Comparison of ENCODE assay signal across 8 cellular contexts in the genomic region with DNA sequence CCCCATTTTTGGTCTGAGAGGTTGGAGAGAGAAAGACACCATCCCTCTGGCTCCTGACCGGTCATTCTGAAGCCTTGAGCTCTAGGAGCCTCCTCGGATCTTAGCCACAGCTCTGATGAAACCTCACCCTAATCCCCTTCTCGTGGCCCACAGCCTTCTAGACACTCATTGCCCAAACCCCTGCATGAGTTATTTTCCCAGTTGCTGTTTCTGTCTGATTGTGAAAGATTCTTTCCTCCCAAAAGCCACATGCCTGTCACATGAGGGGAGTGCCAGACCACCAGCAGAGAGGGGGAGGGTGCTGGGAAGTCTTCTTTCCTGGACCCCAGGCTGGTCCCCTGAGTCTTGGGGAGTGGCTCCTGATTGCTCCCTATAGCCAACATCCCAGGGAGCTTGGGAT. TPM values are rescaled to one million over a fixed set of nuclear protein-coding genes. Genes with fewer than 3 reads are reported as not detected.
DNase-seq lines count a peak whose midpoint lies in the region; ATAC-seq and TF ChIP-seq lines count a peak whose summit lies in the region.

No MANE protein-coding gene starts in this region.

- H3K27me3 ChIP-seq in DND-41 (ENCODE audit: insufficient read depth, low read length, poor library complexity) (no peaks in the 10 kb centered on the region), body of pancreas (no peaks in the 10 kb centered on the region)
- H3K27me3 ChIP-seq in naive thymus-derived CD4-positive, alpha-beta T cell (ENCODE audit: control insufficient read depth in 2 of 2, insufficient read depth in 2 of 2, low read length in 2 of 2), result no peaks in the 10 kb centered on the region

- H2AFZ ChIP-seq in DND-41 (ENCODE audit: low read depth, low read length), result peak overlapping the region; percentile 13; the same call in 1 of the 2 replicates

- peak overlapping the region; percentile 57 for H3K4me2 ChIP-seq in DND-41 (ENCODE audit: insufficient read depth, low read length)

- H3K4me3 Mint-ChIP-seq in naive thymus-derived CD4-positive, alpha-beta T cell, result peak overlapping the region in 4 of 10 donors; percentile 58 to 65 (median 62)

- H3K27me3 Mint-ChIP-seq in naive thymus-derived CD4-positive, alpha-beta T cell, result no peaks in the 10 kb centered on the region

- peak overlapping the region in 1 of 2 experiments; percentile 31; a peak in 1 of 4 replicates for H3K4me3 ChIP-seq in DND-41 (ENCODE audit: low read depth in 1 of 2, low read length in 2 of 2)
- no peak overlapping the region for H3K4me3 ChIP-seq in body of pancreas
- H3K4me3 ChIP-seq in naive thymus-derived CD4-positive, alpha-beta T cell (ENCODE audit: low read length), result peak overlapping the region; percentile 25

- peak overlapping the region in 7 of 9 donors; percentile 28 to 87 (median 52) for H3K27ac Mint-ChIP-seq in naive thymus-derived CD4-positive, alpha-beta T cell

- POLR2A ChIA-PET in naive thymus-derived CD4-positive, alpha-beta T cell (lab: Charles Lee), result no interaction called here

- H3K9me3 Mint-ChIP-seq in naive thymus-derived CD4-positive, alpha-beta T cell, result peaks cover 0 to 2% (median 0%) of the 10 kb centered on the region in 11 donors

- TF ChIP-seq POLR2A in body of pancreas (IDR thresholded peaks at IDR 0.05), result no peak

- H3K79me2 ChIP-seq in DND-41 (ENCODE audit: insufficient read depth, low read length), result no peaks in the 10 kb centered on the region

- H3K36me3 Mint-ChIP-seq in naive thymus-derived CD4-positive, alpha-beta T cell, result no peaks in the 10 kb centered on the region

- peaks cover 32 to 53% (median 44%) of the 10 kb centered on the region in 7 donors for H3K4me1 Mint-ChIP-seq in naive thymus-derived CD4-positive, alpha-beta T cell

- CTCF ChIA-PET in naive thymus-derived CD4-positive, alpha-beta T cell (lab: Charles Lee), result interaction anchor here (1.0 to 1.8 kb wide), 2 partner anchors 11 to 17 kb away, joined by 3 to 11 read pairs; no protein-coding TSS in a partner anchor

- H3K4me1 ChIP-seq in DND-41 (ENCODE audit: insufficient read depth, low read length) (peaks cover 30% of the 10 kb centered on the region), body of pancreas (no peaks in the 10 kb centered on the region)
- H3K4me1 ChIP-seq in naive thymus-derived CD4-positive, alpha-beta T cell (ENCODE audit: control insufficient read depth in 2 of 2, insufficient read depth in 2 of 2, low read length in 2 of 2), result peaks cover 26 to 54% of the 10 kb centered on the region in 2 donors

- no peak; the same call in none of the 3 replicates for ATAC-seq in DND-41 (ENCODE audit: insufficient read depth, low read depth)
- peak; percentile 2 for ATAC-seq in HG03135 (IDR thresholded peaks at IDR 0.05; ENCODE audit: unreplicated experiment)
- ATAC-seq in body of pancreas, result peak; percentile 25
- ATAC-seq in naive thymus-derived CD4-positive, alpha-beta T cell, result peak; percentile 12
- ATAC-seq in HG02763 (IDR thresholded peaks at IDR 0.05; ENCODE audit: unreplicated experiment), result no peak
- no peak for ATAC-seq in GM18909 (IDR thresholded peaks at IDR 0.05; ENCODE audit: poor library complexity, unreplicated experiment)

- no peaks in the 10 kb centered on the region for H3K9me3 ChIP-seq in DND-41 (ENCODE audit: insufficient read depth, low read length, severe bottlenecking)
- no peaks in the 10 kb centered on the region for H3K9me3 ChIP-seq in body of pancreas
- H3K9me3 ChIP-seq in naive thymus-derived CD4-positive, alpha-beta T cell (ENCODE audit: control insufficient read depth in 2 of 3, low read length in 3 of 3), result no peaks in the 10 kb centered on the region

- H3K27ac ChIP-seq in DND-41 (ENCODE audit: low read length), result peak overlapping the region; percentile 76
- H3K27ac ChIP-seq in body of pancreas, result peak overlapping the region in 2 of 4 donors; percentile 53 to 74
- H3K27ac ChIP-seq in naive thymus-derived CD4-positive, alpha-beta T cell (ENCODE audit: low read depth, low read length), result no peak overlapping the region

- peak overlapping the region; percentile 38 for H3K9ac ChIP-seq in DND-41 (ENCODE audit: low read depth, low read length)

- DNase-seq in DND-41 (peak; percentile 20), body of pancreas (peak in 1 of 4 donors; percentile 67), midbrain (lab: John Stamatoyannopoulos, UW) (no peak), NCI-H1694 treated with DMSO at 0.1 percent for 48 hours (lab: John Stamatoyannopoulos, UW) (no peak)
- DNase-seq in naive thymus-derived CD4-positive, alpha-beta T cell, result no peak

- 0 out of 2 replicates have a peak, but pooled peaks cover 3% of the 10 kb centered on the region for H4K20me1 ChIP-seq in DND-41 (ENCODE audit: insufficient read depth, low read length)

- TF ChIP-seq CTCF in DND-41 (IDR thresholded peaks at IDR 0.05; ENCODE audit: borderline replicate concordance, extremely low read depth, low read length, poor library complexity, severe bottlenecking) (no peak), body of pancreas (IDR thresholded peaks at IDR 0.05) (no peak)

- 61 to 74% methylated on average over 3 of the region's 3 CpGs for WGBS in body of pancreas, 2 donors

- intact Hi-C loops in body of pancreas (cut with DNase I), result no loop called here
- intact Hi-C loops in naive thymus-derived CD4-positive, alpha-beta T cell (cut with micrococcal nuclease), result no loop called here

- H3K36me3 ChIP-seq in DND-41 (ENCODE audit: insufficient read depth, low read length) (no peaks in the 10 kb centered on the region), body of pancreas (replicated peaks in 1 of 2; ENCODE audit: insufficient read depth in 1 of 2, low read depth in 2 of 2) (no peaks in the 10 kb centered on the region)
- no peaks in the 10 kb centered on the region for H3K36me3 ChIP-seq in naive thymus-derived CD4-positive, alpha-beta T cell (ENCODE audit: control insufficient read depth in 2 of 3, insufficient read depth in 3 of 3, low read length in 3 of 3)

RNA-seq across cellular contexts. Expression of a gene that starts 17.6 kb away (rescaled TPM):
- 10 to 100 TPM; 32.4 to 46.8 TPM for total RNA-seq in body of pancreas
- 100 to 1,000 TPM in 4 of 5 experiments, 10 to 100 TPM in 1; 85.3 to 152 (median 140) TPM for total RNA-seq in naive thymus-derived CD4-positive, alpha-beta T cell
- polyA plus RNA-seq in naive thymus-derived CD4-positive, alpha-beta T cell, result 10 to 100 TPM; 13.1 to 24.4 TPM

Comparison
In these comparisons a context has a peak if more than half of its experiments do, and no peak if none do; other contexts are left out.
1. ATAC-seq: peak in HG03135 (single experiment), body of pancreas (single experiment) and naive thymus-derived CD4-positive, alpha-beta T cell (single experiment); none in DND-41 (single experiment), HG02763 (single experiment) and GM18909 (single experiment).